ENCODE assay signal across 24 cellular contexts in the genomic region with DNA sequence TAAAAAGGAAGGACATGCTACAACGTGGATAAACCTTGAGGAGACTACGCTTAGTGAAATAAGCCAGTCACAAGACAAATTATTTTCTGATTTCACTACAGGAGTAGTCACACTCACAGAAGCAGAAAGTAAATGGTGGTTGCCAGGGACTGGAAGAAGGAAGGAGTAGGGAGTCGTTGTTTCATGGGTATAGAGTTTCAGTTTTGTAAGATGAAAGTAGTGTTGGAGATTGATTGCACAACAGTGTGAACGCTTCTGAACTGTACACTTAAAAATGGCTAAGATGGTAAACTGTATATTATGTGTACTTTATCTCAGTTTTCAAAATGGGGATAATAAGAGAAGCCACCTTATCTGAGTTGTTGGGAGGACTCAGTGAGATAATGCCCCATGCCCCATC. TPM values are rescaled to one million over a fixed set of nuclear protein-coding genes. Genes with fewer than 3 reads are reported as not detected.
DNase-seq lines count a peak whose midpoint lies in the region; FAIRE-seq and TF ChIP-seq lines count a peak whose summit lies in the region.
"Had no signal": no experiment of that assay in that cellular context is flagged by ENCODE, and none has a peak within 500 bp of the region (broad histone marks: within the 10 kb centered on the region; RNA-seq: fewer than 3 reads in every experiment).

No MANE protein-coding gene starts in this region.

- H3K9me3 Mint-ChIP-seq in MCF 10A (ENCODE audit: unreplicated experiment) = no peaks in the 10 kb centered on the region
- H3K9me3 Mint-ChIP-seq: activated naive CD4-positive, alpha-beta T cell treated with anti-CD3 and anti-CD28 coated beads, Interleukin-2, amount 10 ng/mL, durations not matched to agents 7 days and 5 days; HFFc6; mesothelial cell of epicardium; neural progenitor cell; stimulated activated naive CD8-positive, alpha-beta T cell treated with anti-CD3 and anti-CD28 coated beads, Interleukin-15, Interleukin-2, amounts not matched to agents 100 ng/mL and 50 ng/mL, for 24 hours; type B pancreatic cell had no signal

- TF ChIP-seq CTCF in MCF 10A (IDR thresholded peaks at IDR 0.05; ENCODE audit: unreplicated experiment) (no peak), breast epithelium (IDR thresholded peaks at IDR 0.05) (no peak), fibroblast of mammary gland (conservative IDR thresholded peaks at IDR 0.05; ENCODE audit: control insufficient read depth, insufficient read depth, low read depth, low read length) (no peak)

- POLR2A ChIA-PET in MCF 10A (lab: Yijun Ruan, JAX) = interaction anchor here (0.6 to 0.7 kb wide), 3 partner anchors 13 to 65 kb away, joined by 3 to 5 read pairs (median 3); no protein-coding TSS in a partner anchor

- H3K27me3 Mint-ChIP-seq in MCF 10A (ENCODE audit: insufficient read depth, unreplicated experiment) = no peaks in the 10 kb centered on the region

- no TSS peak for BruUV-seq in MCF 10A (replicated peaks; lab: Mats Ljungman, UMichigan)

- H3K27ac ChIP-seq in breast epithelium = peak overlapping the region in 1 of 2 donors; percentile 9
- H3K27ac ChIP-seq: neural progenitor cell had no signal

- DNase-seq in MCF 10A (ENCODE audit: unreplicated experiment) (peak; percentile 71), breast epithelium (ENCODE audit: low spot score in 2 of 2) (no peak), OCI-M1 (lab: John Stamatoyannopoulos, UW) (peak; percentile 38), fibroblast of mammary gland (ENCODE audit: low read depth) (peak; percentile 52), urothelium cell line (ENCODE audit: low spot score) (no peak), NCI-H2227 (lab: John Stamatoyannopoulos, UW; ENCODE audit: unreplicated experiment) (no peak)
- no peak for DNase-seq in activated effector memory CD4-positive, alpha-beta T cell treated with Interleukin-2 at 50 U/mL for 16 hours
- no peak for DNase-seq in activated CD8-positive, alpha-beta memory T cell treated with anti-CD3 and anti-CD28 coated beads, Interleukin-2, amount 50 U/mL, for 48 hours
- DNase-seq: activated CD4-positive, alpha-beta T cell treated with anti-CD3 and anti-CD28 coated beads, Interleukin-2, amount 50 U/mL, for 4 hours; activated naive CD4-positive, alpha-beta T cell treated with anti-CD3 and anti-CD28 coated beads, Interleukin-2, amount 10 ng/mL, durations not matched to agents 7 days and 5 days; activated T-cell treated with anti-CD3 and anti-CD28 coated beads, Interleukin-2, amount 50 U/mL, for 1 hour; dermis blood vessel endothelial cell; HFFc6; hippocampal formation; MM.1S; NCI-H2029 treated with DMSO at 0.1 percent for 48 hours; NCI-H526; retina; SW 1271 had no signal

- peaks cover 23% of the 10 kb centered on the region for H3K36me3 Mint-ChIP-seq in MCF 10A (ENCODE audit: insufficient read depth, unreplicated experiment)
- H3K36me3 Mint-ChIP-seq: activated naive CD4-positive, alpha-beta T cell treated with anti-CD3 and anti-CD28 coated beads, Interleukin-2, amount 10 ng/mL, durations not matched to agents 7 days and 5 days; mesothelial cell of epicardium; neural progenitor cell; type B pancreatic cell had no signal

- peaks cover 0 to 6% of the 10 kb centered on the region in 2 donors for H3K4me1 ChIP-seq in breast epithelium

- TF ChIP-seq POLR2A in breast epithelium (IDR thresholded peaks at IDR 0.05) = no peak

- no peaks in the 10 kb centered on the region for H3K9me3 ChIP-seq in breast epithelium

- peak; percentile 27 for FAIRE-seq in urothelium cell line (lab: Jason Lieb, UNC)
- FAIRE-seq: A204.1 had no signal

- no peak overlapping the region for H3K4me3 ChIP-seq in breast epithelium
- no peak overlapping the region for H3K4me3 ChIP-seq in fibroblast of mammary gland (ENCODE audit: control insufficient read depth, low read depth, low read length)
- H3K4me3 ChIP-seq: neural progenitor cell had no signal

- no peak overlapping the region for H3K4me3 Mint-ChIP-seq in MCF 10A (ENCODE audit: unreplicated experiment)
- H3K4me3 Mint-ChIP-seq: activated naive CD4-positive, alpha-beta T cell treated with anti-CD3 and anti-CD28 coated beads, Interleukin-2, amount 10 ng/mL, durations not matched to agents 7 days and 5 days; HFFc6; mesothelial cell of epicardium; neural progenitor cell; stimulated activated naive CD8-positive, alpha-beta T cell treated with anti-CD3 and anti-CD28 coated beads, Interleukin-15, Interleukin-2, amounts not matched to agents 100 ng/mL and 50 ng/mL, for 24 hours; type B pancreatic cell had no signal

- CTCF ChIA-PET in MCF 10A (lab: Yijun Ruan, JAX) = interaction anchor here (0.6 to 0.7 kb wide), 2 partner anchors 233 to 987 kb away, joined by 3 read pairs; no protein-coding TSS in a partner anchor

- no peak overlapping the region for H3K27ac Mint-ChIP-seq in MCF 10A (ENCODE audit: low read depth, unreplicated experiment)
- H3K27ac Mint-ChIP-seq: activated naive CD4-positive, alpha-beta T cell treated with anti-CD3 and anti-CD28 coated beads, Interleukin-2, amount 10 ng/mL, durations not matched to agents 7 days and 5 days; HFFc6; mesothelial cell of epicardium; neural progenitor cell; stimulated activated naive CD8-positive, alpha-beta T cell treated with anti-CD3 and anti-CD28 coated beads, Interleukin-15, Interleukin-2, amounts not matched to agents 100 ng/mL and 50 ng/mL, for 24 hours; type B pancreatic cell had no signal

- no peaks in the 10 kb centered on the region for H3K27me3 ChIP-seq in breast epithelium

- peaks cover 56% of the 10 kb centered on the region for H3K4me1 Mint-ChIP-seq in MCF 10A (ENCODE audit: insufficient read depth, unreplicated experiment)

- H3K36me3 ChIP-seq in breast epithelium = no peaks in the 10 kb centered on the region
- H3K36me3 ChIP-seq: neural progenitor cell had no signal

- intact Hi-C loops in MCF 10A (cut with micrococcal nuclease) = loop anchor here (10.0 kb wide), 1 partner anchor 196 kb away; the partner anchor contains the start of gene IRF1
- intact Hi-C loops in breast epithelium (cut with DNase I; ENCODE audit: low total_unique reads) = no loop called here

RNA-seq across cellular contexts. Expression of gene SLC22A4, which starts 4.1 kb away (rescaled TPM):
- total RNA-seq in MCF 10A (2022) (13.5 and 17.5 TPM in 2 replicates), breast epithelium (1 to 10 TPM; 1.3 to 4.5 (median 2.3) TPM)

RNA-seq across cellular contexts. Expression of gene PDLIM4, which starts 40.8 kb away (rescaled TPM):
- total RNA-seq in MCF 10A (2022) (91.4 and 101 TPM in 2 replicates), breast epithelium (100 to 1,000 TPM in 1 of 3 donors, 10 to 100 TPM in 1, 1 to 10 TPM in 1; 9.0 to 102 (median 71.4) TPM)

Comparison
In these comparisons a context has a peak if more than half of its experiments do, and no peak if none do; other contexts are left out.
1. DNase-seq: peak in MCF 10A (single experiment), OCI-M1 (single experiment) and fibroblast of mammary gland (single experiment); none in breast epithelium (0 of 2), urothelium cell line (single experiment), activated effector memory CD4-positive, alpha-beta T cell treated with Interleukin-2 at 50 U/mL for 16 hours (single experiment), activated CD8-positive, alpha-beta memory T cell treated with anti-CD3 and anti-CD28 coated beads, Interleukin-2, amount 50 U/mL, for 48 hours (single experiment) and NCI-H2227 (single experiment).